ENCODE assay signal across 8 cellular contexts in the genomic region with DNA sequence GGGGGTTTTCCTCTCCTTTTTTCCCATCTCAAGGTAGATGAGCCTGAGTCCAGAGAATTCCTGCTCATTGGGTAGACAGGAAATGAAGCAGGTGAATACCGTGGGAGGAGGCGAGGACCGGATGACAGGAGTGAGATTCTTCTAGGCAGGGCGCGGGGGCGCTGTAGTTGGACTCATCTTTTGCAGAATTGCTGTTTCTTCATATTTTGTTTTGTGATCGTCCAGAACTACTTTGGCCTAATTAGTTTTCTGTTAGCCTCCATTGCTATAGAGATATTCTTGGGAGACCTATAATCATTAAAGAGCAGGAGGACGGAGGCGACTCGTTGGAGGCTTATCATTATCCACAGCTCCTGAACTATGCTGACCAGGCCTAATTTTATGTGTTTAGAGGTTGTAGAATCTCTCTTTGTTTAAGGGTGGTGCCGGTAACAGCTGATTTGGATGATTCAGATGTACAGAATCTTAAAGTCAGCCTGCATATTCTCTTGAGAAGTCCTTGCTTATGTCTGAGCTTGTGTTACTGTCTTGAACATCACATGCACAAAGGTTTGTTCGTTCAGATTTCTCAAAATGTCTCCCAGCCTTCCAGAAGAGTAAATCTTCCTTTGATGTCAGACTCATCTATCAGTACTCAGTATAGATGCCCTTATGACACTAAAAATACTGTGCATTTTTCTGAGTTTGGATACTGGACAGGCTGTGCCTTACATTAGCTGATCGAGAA. TPM values are rescaled to one million over a fixed set of nuclear protein-coding genes. Genes with fewer than 3 reads are reported as not detected.
DNase-seq lines count a peak whose midpoint lies in the region; ATAC-seq and TF ChIP-seq lines count a peak whose summit lies in the region.

No MANE protein-coding gene starts in this region.

- H3K9me3 ChIP-seq in liver (ENCODE audit: control insufficient read depth in 4 of 4, low read length in 3 of 4), result no peaks in the 10 kb centered on the region

- peaks cover 34% of the 10 kb centered on the region for H3K4me1 Mint-ChIP-seq in T-helper 1 cell treated with Interleukin-12 subunit alpha and Interleukin-12 subunit beta and Interleukin-4 antibody, amounts not matched to agents 30 μg/mL and 1 μg/mL, for 36 hours (ENCODE audit: low read depth)

- H3K36me3 ChIP-seq in liver (ENCODE audit: control insufficient read depth in 4 of 4, insufficient read depth in 3 of 4, low read depth in 1 of 4, low read length in 3 of 4), result peaks cover 0 to 3% (median 0%) of the 10 kb centered on the region in 4 donors

- H3K27me3 Mint-ChIP-seq in T-helper 1 cell treated with Interleukin-12 subunit alpha and Interleukin-12 subunit beta and Interleukin-4 antibody, amounts not matched to agents 30 μg/mL and 1 μg/mL, for 36 hours (ENCODE audit: low read depth), result peaks cover 19% of the 10 kb centered on the region

- DNase-seq in Daoy (ENCODE audit: low read depth) (peak; percentile 51), KBM-7 (peak; percentile 37), ecto neural progenitor cell (ENCODE audit: low spot score) (peak; percentile 61)
- DNase-seq in stimulated activated CD4-positive, alpha-beta T cell treated with anti-CD3 and anti-CD28 coated beads, Interleukin-4, amount 100 ng/mL, for 1 hour, result peak; percentile 25

- no peak for TF ChIP-seq RAD21 in liver (IDR thresholded peaks at IDR 0.05)

- no peaks in the 10 kb centered on the region for H3K27me3 ChIP-seq in liver (ENCODE audit: control insufficient read depth in 4 of 4, insufficient read depth in 4 of 4, low read length in 3 of 4)

- H3K36me3 Mint-ChIP-seq in T-helper 1 cell treated with Interleukin-12 subunit alpha and Interleukin-12 subunit beta and Interleukin-4 antibody, amounts not matched to agents 30 μg/mL and 1 μg/mL, for 36 hours (ENCODE audit: low read depth), result peaks cover 6% of the 10 kb centered on the region

- H3K9ac ChIP-seq in liver (ENCODE audit: low read depth in 1 of 2, low read length in 2 of 2), result peak overlapping the region; percentile 87 to 97

- peak overlapping the region; percentile 60 to 81 (median 70) for H3K4me3 ChIP-seq in liver (ENCODE audit: low read depth in 1 of 3, low read length in 3 of 3)

- H3K9me3 Mint-ChIP-seq in T-helper 1 cell treated with Interleukin-12 subunit alpha and Interleukin-12 subunit beta and Interleukin-4 antibody, amounts not matched to agents 30 μg/mL and 1 μg/mL, for 36 hours, result no peaks in the 10 kb centered on the region

- H3K4me1 ChIP-seq in liver (ENCODE audit: control insufficient read depth in 4 of 4, insufficient read depth in 4 of 4, low read length in 3 of 4), result peaks cover 2 to 30% (median 19%) of the 10 kb centered on the region in 4 donors

- 12% methylated on average over 13 of the region's 13 CpGs for WGBS in liver

- no peak for TF ChIP-seq CTCF in liver (IDR thresholded peaks at IDR 0.05; ENCODE audit: low read depth, low read length, missing input control)

- H3K27ac Mint-ChIP-seq in T-helper 1 cell treated with Interleukin-12 subunit alpha and Interleukin-12 subunit beta and Interleukin-4 antibody, amounts not matched to agents 30 μg/mL and 1 μg/mL, for 36 hours, result peak overlapping the region; percentile 97

- peak overlapping the region; percentile 95 for H3K4me3 Mint-ChIP-seq in T-helper 1 cell treated with Interleukin-12 subunit alpha and Interleukin-12 subunit beta and Interleukin-4 antibody, amounts not matched to agents 30 μg/mL and 1 μg/mL, for 36 hours

- ATAC-seq in HG03571 (IDR thresholded peaks at IDR 0.05; ENCODE audit: unreplicated experiment) (no peak), GM19328 (IDR thresholded peaks at IDR 0.05; ENCODE audit: unreplicated experiment) (no peak)

- in situ Hi-C loops in KBM-7 (cut with MboI; ENCODE audit: low pct_unique_long_range_greater_than_20kb, low sequenced_read_pairs), result no loop called here

- H3K27ac ChIP-seq in liver (ENCODE audit: low read depth in 1 of 2, low read length in 2 of 2), result peak overlapping the region; percentile 95 to 98

TF ChIP-seq in liver, 16 proteins besides CTCF, POLR2A, EP300 and RAD21:
- TF ChIP-seq HNF4A (conservative IDR thresholded peaks at IDR 0.05) (peak in 1 of 2 donors; percentile 6), YY1 (IDR thresholded peaks at IDR 0.05) (peak; percentile 29), SP1 (IDR thresholded peaks at IDR 0.05) (no peak), FOXA2 (IDR thresholded peaks at IDR 0.05) (no peak), EGR1 (IDR thresholded peaks at IDR 0.05; ENCODE audit: low read depth in 2 of 2) (peak in 1 of 2 donors; percentile 29)
- TF ChIP-seq, protein P1, sequence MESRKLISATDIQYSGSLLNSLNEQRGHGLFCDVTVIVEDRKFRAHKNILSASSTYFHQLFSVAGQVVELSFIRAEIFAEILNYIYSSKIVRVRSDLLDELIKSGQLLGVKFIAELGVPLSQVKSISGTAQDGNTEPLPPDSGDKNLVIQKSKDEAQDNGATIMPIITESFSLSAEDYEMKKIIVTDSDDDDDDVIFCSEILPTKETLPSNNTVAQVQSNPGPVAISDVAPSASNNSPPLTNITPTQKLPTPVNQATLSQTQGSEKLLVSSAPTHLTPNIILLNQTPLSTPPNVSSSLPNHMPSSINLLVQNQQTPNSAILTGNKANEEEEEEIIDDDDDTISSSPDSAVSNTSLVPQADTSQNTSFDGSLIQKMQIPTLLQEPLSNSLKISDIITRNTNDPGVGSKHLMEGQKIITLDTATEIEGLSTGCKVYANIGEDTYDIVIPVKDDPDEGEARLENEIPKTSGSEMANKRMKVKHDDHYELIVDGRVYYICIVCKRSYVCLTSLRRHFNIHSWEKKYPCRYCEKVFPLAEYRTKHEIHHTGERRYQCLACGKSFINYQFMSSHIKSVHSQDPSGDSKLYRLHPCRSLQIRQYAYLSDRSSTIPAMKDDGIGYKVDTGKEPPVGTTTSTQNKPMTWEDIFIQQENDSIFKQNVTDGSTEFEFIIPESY (IDR thresholded peaks at IDR 0.05), result no peak
TF ChIP-seq in liver: peak in this region for 3.

RNA-seq across cellular contexts. Expression of gene ATP6V0A1, which starts 0.7 kb away (rescaled TPM):
- 12.6 and 16.6 TPM in 2 replicates for total RNA-seq in Daoy (2014; rRNA removed; shearing (Covaris generic))
- total RNA-seq in liver, result 10 to 100 TPM; 52.5 to 94.6 TPM
- polyA plus RNA-seq in liver, result 10 to 100 TPM; 31.5 to 37.9 TPM

RNA-seq across cellular contexts. Expression of gene CAVIN1, which starts 36.4 kb away (rescaled TPM):
- total RNA-seq in Daoy (2014; rRNA removed; shearing (Covaris generic)), result 192 and 215 TPM in 2 replicates
- 10 to 100 TPM in 1 of 2 donors, 1 to 10 TPM in 1; 6.7 to 22.2 TPM for total RNA-seq in liver
- 10 to 100 TPM in 1 of 2 donors, 1 to 10 TPM in 1; 6.5 to 27.0 TPM for polyA plus RNA-seq in liver
